ENCODE assay signal across 25 cellular contexts in the genomic region with DNA sequence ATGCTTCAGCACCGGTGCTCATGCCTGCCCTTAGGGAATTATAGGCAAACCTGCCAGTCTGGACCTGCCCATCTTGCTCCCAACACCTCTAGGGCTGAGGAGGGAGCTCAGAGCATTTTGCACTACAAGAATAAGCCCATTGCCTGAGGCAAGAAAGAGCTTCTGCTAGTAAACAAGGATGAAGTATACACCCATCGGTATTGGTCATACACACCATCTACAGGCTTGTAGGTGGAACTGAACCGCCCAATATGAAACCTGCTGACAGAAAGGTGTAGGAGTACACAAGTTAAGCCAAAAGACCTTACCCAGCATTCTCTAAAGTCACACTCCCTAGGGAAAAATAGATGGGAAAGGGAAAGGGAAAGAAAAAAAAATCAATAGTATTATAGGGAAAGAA.
"Had no signal": no experiment of that assay in that cellular context is flagged by ENCODE, and none has a peak within 500 bp of the region (broad histone marks: within the 10 kb centered on the region; RNA-seq: fewer than 3 reads in every experiment).

No MANE protein-coding gene starts in this region.

- H3K9me3 ChIP-seq: gastroesophageal sphincter, pancreas, psoas muscle, right atrium auricular region had no signal

- FAIRE-seq: islet of Langerhans, pancreas, TTC549 had no signal

- H3K4me3 ChIP-seq: coronary artery, gastroesophageal sphincter, pancreas, psoas muscle, right atrium auricular region, spleen, upper lobe of left lung had no signal

- H3K4me1 ChIP-seq: gastroesophageal sphincter, pancreas, psoas muscle, right atrium auricular region, spleen, upper lobe of left lung had no signal

- H3K27ac ChIP-seq: coronary artery, epithelial cell of prostate, gastroesophageal sphincter, pancreas, psoas muscle, right atrium auricular region, spleen, upper lobe of left lung, WERI-Rb-1 had no signal

- ATAC-seq: activated CD8-positive, alpha-beta T cell treated with anti-CD3 and anti-CD28 coated beads, Interleukin-2, amount 10 ng/mL, durations not matched to agents 7 days and 5 days; activated naive CD8-positive, alpha-beta T cell treated with anti-CD3 and anti-CD28 coated beads, Interleukin-2, amount 50 U/mL, for 24 hours; gastroesophageal sphincter; left cardiac atrium; pancreas; psoas muscle had no signal

- H3K36me3 ChIP-seq: gastroesophageal sphincter, pancreas, right atrium auricular region, spleen, upper lobe of left lung, WERI-Rb-1 had no signal

- DNase-seq: activated CD4-positive, alpha-beta T cell treated with anti-CD3 and anti-CD28 coated beads for 1 hour; activated CD4-positive, alpha-beta T cell treated with anti-CD3 and anti-CD28 coated beads, Interleukin-2, amount 50 U/mL, for 1 hour; activated CD8-positive, alpha-beta T cell treated with anti-CD3 and anti-CD28 coated beads, Interleukin-2, amount 10 ng/mL, durations not matched to agents 7 days and 5 days; activated gamma-delta T cell; activated naive CD4-positive, alpha-beta T cell treated with anti-CD3 and anti-CD28 coated beads, Interleukin-2, amount 50 U/mL, for 16 hours; activated naive CD8-positive, alpha-beta T cell treated with anti-CD3 and anti-CD28 coated beads, Interleukin-2, amount 50 U/mL, for 24 hours; cerebellar nuclear complex; endodermal cell; head of caudate nucleus; hypothalamus; left cardiac atrium; nephron progenitor cell; psoas muscle; spleen; stimulated activated CD4-positive, alpha-beta T cell treated with anti-CD3 and anti-CD28 coated beads, Interleukin-4, amount 100 ng/mL, for 1 hour; stimulated activated naive CD4-positive, alpha-beta T cell; upper lobe of left lung; WERI-Rb-1 had no signal

- H3K27me3 ChIP-seq: gastroesophageal sphincter, pancreas, right atrium auricular region, spleen, upper lobe of left lung had no signal
